Comparison of ENCODE assay signal across 12 cellular contexts in the genomic region with DNA sequence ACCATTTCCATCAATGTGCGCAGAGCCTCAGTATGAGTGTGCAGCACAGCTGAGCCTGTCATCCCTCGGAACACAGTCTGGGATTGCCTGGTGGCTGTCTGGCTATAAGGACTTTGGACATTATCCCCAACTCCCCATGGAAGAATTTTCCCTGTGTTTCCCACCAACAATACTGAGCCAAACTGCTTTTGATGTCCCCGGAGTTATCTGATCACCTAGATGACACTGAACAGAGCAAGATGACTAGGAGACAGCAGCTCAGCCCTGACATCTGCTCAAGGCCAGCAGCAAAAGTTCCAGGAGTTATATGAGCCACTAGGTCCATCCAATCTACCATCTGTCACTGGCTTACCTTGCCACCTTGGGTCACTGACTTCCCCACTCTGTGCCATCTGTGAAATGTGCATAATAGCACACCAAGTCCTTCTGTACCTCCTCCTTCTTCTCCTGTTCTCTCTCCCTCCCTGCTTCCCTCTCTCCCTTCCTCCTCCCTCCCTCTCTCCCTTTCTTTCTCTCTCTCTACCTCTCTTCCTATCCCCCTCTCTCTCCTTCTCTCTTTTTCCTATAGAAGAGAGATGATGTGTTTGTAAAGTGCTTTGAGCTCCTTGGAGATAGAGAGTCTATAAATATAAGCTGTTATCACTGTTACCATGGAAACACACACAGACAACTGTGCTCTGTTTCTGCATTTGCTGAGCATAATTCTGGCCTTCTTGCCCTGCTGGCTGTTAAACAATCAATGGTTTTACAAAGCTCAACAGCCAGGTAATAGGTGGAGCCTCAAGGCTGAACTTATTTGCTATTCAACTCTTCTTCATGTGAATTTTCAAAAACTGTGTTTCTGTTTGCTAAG. TPM values are rescaled to one million over a fixed set of nuclear protein-coding genes. Genes with fewer than 3 reads are reported as not detected.
A peak's percentile ranks its signal among the peaks of the same experiment; 100 is the strongest.
DNase-seq lines count a peak whose midpoint lies in the region; ATAC-seq, FAIRE-seq and TF ChIP-seq lines count a peak whose summit lies in the region.
"Had no signal": no experiment of that assay in that cellular context is flagged by ENCODE, and none has a peak within 500 bp of the region (broad histone marks: within the 10 kb centered on the region; RNA-seq: fewer than 3 reads in every experiment).

No MANE protein-coding gene starts in this region.

- WGBS in tibial nerve, 2 donors = 81 to 89% methylated on average over 3 of the region's 3 CpGs

- TF ChIP-seq CTCF in choroid plexus epithelial cell (conservative IDR thresholded peaks at IDR 0.05; ENCODE audit: low read depth, low read length) = no peak
- no peak for TF ChIP-seq CTCF in tibial nerve (IDR thresholded peaks at IDR 0.05)

- H3K27me3 ChIP-seq in tibial nerve = no peaks in the 10 kb centered on the region
- H3K27me3 ChIP-seq: sigmoid colon had no signal

- peak; percentile 46 for FAIRE-seq in GM12892 (lab: Jason Lieb, UNC)

- DNase-seq in GM12892 (ENCODE audit: insufficient read length) (no peak), NCI-H226 (peak; percentile 31), choroid plexus epithelial cell (ENCODE audit: low read depth) (peak; percentile 78), middle frontal gyrus (ENCODE audit: extremely low spot score, low spot score) (peak; percentile 20), NCI-H345 (lab: John Stamatoyannopoulos, UW) (no peak), tibial nerve (ENCODE audit: low spot score in 2 of 2) (no peak)
- DNase-seq in NK-92 treated with Interleukin-12 subunit alpha and Interleukin-12 subunit beta, amount 100 ng/mL, for 24 hours (lab: John Stamatoyannopoulos, UW) = no peak
- DNase-seq: EL, NCI-H510A, sigmoid colon had no signal

- H3K4me3 ChIP-seq in choroid plexus epithelial cell (ENCODE audit: low read depth, low read length) (no peak overlapping the region), tibial nerve (no peak overlapping the region)
- H3K4me3 ChIP-seq: sigmoid colon had no signal

- no peak for TF ChIP-seq EP300 in tibial nerve (IDR thresholded peaks at IDR 0.05)

- H3K36me3 ChIP-seq in tibial nerve = no peaks in the 10 kb centered on the region
- H3K36me3 ChIP-seq: sigmoid colon had no signal

- H3K27ac ChIP-seq in tibial nerve = no peak overlapping the region
- H3K27ac ChIP-seq: VCaP had no signal

- H3K4me1 ChIP-seq in tibial nerve = peaks cover 0 to 12% (median 0%) of the 10 kb centered on the region in 4 donors

- H3K9me3 ChIP-seq in tibial nerve = no peaks in the 10 kb centered on the region
- H3K9me3 ChIP-seq: sigmoid colon had no signal

- TF ChIP-seq POLR2A in GM12892 (IDR thresholded peaks at IDR 0.05; ENCODE audit: low read depth, low read length) (no peak), tibial nerve (IDR thresholded peaks at IDR 0.05) (no peak)

- no peak for ATAC-seq in HG02852 (IDR thresholded peaks at IDR 0.05; ENCODE audit: unreplicated experiment)

RNA-seq across cellular contexts. Expression of a gene that starts 19.7 kb away (rescaled TPM):
- polyA plus RNA-seq in GM12892 (2012; ENCODE audit: missing spikeins) = 27.3 TPM
- total RNA-seq in tibial nerve = 10 to 100 TPM in 2 of 4 donors, 1 to 10 TPM in 2; 6.0 to 21.9 (median 12.2) TPM

Comparison
In these comparisons a context has a peak if more than half of its experiments do, and no peak if none do; other contexts are left out.
1. DNase-seq: peak in NCI-H226 (single experiment), choroid plexus epithelial cell (single experiment) and middle frontal gyrus (single experiment); none in GM12892 (single experiment), NK-92 treated with Interleukin-12 subunit alpha and Interleukin-12 subunit beta, amount 100 ng/mL, for 24 hours (single experiment), NCI-H345 (single experiment) and tibial nerve (0 of 2).